2 cellular contexts compared by ENCODE assay signal in the genomic region with DNA sequence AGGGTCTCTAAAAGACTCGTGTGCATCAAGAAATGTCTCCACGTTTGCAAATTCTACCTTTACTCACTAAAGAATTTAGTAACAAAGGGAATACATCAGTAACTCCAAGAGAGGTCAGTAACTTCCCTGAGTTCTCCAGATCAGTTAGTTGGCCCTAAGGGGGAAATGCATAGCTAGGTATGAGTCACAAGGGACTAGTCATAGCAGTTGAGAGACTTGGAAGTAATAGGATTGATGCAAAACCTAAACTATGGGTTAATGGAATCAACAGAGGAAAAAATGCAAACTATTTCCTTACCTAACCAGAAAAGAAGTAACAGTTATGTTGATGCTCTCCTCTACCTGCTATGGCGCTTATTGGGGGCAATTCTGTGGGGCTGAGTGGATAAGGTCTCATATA.
TF ChIP-seq lines count a peak whose summit lies in the region.

No MANE protein-coding gene starts in this region.

TF ChIP-seq in GM23338, 12 proteins besides CTCF, POLR2A, EP300 and RAD21 (continued from another document and continues in another):
- TF ChIP-seq, protein P1, sequence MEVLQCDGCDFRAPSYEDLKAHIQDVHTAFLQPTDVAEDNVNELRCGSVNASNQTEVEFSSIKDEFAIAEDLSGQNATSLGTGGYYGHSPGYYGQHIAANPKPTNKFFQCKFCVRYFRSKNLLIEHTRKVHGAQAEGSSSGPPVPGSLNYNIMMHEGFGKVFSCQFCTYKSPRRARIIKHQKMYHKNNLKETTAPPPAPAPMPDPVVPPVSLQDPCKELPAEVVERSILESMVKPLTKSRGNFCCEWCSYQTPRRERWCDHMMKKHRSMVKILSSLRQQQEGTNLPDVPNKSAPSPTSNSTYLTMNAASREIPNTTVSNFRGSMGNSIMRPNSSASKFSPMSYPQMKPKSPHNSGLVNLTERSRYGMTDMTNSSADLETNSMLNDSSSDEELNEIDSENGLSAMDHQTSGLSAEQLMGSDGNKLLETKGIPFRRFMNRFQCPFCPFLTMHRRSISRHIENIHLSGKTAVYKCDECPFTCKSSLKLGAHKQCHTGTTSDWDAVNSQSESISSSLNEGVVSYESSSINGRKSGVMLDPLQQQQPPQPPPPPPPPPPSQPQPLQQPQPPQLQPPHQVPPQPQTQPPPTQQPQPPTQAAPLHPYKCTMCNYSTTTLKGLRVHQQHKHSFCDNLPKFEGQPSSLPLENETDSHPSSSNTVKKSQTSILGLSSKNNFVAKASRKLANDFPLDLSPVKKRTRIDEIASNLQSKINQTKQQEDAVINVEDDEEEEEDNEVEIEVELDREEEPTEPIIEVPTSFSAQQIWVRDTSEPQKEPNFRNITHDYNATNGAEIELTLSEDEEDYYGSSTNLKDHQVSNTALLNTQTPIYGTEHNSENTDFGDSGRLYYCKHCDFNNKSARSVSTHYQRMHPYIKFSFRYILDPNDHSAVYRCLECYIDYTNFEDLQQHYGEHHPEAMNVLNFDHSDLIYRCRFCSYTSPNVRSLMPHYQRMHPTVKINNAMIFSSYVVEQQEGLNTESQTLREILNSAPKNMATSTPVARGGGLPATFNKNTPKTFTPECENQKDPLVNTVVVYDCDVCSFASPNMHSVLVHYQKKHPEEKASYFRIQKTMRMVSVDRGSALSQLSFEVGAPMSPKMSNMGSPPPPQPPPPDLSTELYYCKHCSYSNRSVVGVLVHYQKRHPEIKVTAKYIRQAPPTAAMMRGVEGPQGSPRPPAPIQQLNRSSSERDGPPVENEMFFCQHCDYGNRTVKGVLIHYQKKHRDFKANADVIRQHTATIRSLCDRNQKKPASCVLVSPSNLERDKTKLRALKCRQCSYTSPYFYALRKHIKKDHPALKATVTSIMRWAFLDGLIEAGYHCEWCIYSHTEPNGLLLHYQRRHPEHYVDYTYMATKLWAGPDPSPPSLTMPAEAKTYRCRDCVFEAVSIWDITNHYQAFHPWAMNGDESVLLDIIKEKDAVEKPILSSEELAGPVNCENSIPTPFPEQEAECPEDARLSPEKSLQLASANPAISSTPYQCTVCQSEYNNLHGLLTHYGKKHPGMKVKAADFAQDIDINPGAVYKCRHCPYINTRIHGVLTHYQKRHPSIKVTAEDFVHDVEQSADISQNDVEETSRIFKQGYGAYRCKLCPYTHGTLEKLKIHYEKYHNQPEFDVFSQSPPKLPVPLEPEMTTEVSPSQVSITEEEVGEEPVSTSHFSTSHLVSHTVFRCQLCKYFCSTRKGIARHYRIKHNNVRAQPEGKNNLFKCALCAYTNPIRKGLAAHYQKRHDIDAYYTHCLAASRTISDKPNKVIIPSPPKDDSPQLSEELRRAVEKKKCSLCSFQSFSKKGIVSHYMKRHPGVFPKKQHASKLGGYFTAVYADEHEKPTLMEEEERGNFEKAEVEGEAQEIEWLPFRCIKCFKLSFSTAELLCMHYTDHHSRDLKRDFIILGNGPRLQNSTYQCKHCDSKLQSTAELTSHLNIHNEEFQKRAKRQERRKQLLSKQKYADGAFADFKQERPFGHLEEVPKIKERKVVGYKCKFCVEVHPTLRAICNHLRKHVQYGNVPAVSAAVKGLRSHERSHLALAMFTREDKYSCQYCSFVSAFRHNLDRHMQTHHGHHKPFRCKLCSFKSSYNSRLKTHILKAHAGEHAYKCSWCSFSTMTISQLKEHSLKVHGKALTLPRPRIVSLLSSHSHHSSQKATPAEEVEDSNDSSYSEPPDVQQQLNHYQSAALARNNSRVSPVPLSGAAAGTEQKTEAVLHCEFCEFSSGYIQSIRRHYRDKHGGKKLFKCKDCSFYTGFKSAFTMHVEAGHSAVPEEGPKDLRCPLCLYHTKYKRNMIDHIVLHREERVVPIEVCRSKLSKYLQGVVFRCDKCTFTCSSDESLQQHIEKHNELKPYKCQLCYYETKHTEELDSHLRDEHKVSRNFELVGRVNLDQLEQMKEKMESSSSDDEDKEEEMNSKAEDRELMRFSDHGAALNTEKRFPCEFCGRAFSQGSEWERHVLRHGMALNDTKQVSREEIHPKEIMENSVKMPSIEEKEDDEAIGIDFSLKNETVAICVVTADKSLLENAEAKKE (CRISPR knock-in tag; IDR thresholded peaks at IDR 0.05), result no peak
- TF ChIP-seq, protein P2, sequence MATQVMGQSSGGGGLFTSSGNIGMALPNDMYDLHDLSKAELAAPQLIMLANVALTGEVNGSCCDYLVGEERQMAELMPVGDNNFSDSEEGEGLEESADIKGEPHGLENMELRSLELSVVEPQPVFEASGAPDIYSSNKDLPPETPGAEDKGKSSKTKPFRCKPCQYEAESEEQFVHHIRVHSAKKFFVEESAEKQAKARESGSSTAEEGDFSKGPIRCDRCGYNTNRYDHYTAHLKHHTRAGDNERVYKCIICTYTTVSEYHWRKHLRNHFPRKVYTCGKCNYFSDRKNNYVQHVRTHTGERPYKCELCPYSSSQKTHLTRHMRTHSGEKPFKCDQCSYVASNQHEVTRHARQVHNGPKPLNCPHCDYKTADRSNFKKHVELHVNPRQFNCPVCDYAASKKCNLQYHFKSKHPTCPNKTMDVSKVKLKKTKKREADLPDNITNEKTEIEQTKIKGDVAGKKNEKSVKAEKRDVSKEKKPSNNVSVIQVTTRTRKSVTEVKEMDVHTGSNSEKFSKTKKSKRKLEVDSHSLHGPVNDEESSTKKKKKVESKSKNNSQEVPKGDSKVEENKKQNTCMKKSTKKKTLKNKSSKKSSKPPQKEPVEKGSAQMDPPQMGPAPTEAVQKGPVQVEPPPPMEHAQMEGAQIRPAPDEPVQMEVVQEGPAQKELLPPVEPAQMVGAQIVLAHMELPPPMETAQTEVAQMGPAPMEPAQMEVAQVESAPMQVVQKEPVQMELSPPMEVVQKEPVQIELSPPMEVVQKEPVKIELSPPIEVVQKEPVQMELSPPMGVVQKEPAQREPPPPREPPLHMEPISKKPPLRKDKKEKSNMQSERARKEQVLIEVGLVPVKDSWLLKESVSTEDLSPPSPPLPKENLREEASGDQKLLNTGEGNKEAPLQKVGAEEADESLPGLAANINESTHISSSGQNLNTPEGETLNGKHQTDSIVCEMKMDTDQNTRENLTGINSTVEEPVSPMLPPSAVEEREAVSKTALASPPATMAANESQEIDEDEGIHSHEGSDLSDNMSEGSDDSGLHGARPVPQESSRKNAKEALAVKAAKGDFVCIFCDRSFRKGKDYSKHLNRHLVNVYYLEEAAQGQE (IDR thresholded peaks at IDR 0.05; ENCODE audit: unreplicated experiment), result no peak
- no peak for TF ChIP-seq EZH2phosphoT487 (IDR thresholded peaks at IDR 0.05; ENCODE audit: unreplicated experiment)
- TF ChIP-seq STAT1 (IDR thresholded peaks at IDR 0.05; ENCODE audit: unreplicated experiment), result no peak
- no peak for TF ChIP-seq NANOG (IDR thresholded peaks at IDR 0.05; ENCODE audit: borderline replicate concordance)
- TF ChIP-seq CREB1 (CRISPR knock-in tag; IDR thresholded peaks at IDR 0.05; ENCODE audit: low read depth), result no peak
- TF ChIP-seq EZH2 (IDR thresholded peaks at IDR 0.05; ENCODE audit: low read depth, unreplicated experiment), result no peak
- TF ChIP-seq, protein P3, sequence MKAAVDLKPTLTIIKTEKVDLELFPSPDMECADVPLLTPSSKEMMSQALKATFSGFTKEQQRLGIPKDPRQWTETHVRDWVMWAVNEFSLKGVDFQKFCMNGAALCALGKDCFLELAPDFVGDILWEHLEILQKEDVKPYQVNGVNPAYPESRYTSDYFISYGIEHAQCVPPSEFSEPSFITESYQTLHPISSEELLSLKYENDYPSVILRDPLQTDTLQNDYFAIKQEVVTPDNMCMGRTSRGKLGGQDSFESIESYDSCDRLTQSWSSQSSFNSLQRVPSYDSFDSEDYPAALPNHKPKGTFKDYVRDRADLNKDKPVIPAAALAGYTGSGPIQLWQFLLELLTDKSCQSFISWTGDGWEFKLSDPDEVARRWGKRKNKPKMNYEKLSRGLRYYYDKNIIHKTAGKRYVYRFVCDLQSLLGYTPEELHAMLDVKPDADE (IDR thresholded peaks at IDR 0.05), result no peak
- no peak for TF ChIP-seq ZNF331 (CRISPR knock-in tag; IDR thresholded peaks at IDR 0.05; ENCODE audit: low read depth)
- no peak for TF ChIP-seq POLR2AphosphoS5 (IDR thresholded peaks at IDR 0.05; ENCODE audit: low read depth)

TF ChIP-seq in SK-N-SH, 30 proteins besides CTCF, POLR2A, EP300 and RAD21 (continued from another document):
- peak; percentile 38; the same call in 1 of the 2 replicates for TF ChIP-seq RXRA (IDR thresholded peaks at IDR 0.05; ENCODE audit: borderline replicate concordance, low read depth)
- TF ChIP-seq, protein P4, sequence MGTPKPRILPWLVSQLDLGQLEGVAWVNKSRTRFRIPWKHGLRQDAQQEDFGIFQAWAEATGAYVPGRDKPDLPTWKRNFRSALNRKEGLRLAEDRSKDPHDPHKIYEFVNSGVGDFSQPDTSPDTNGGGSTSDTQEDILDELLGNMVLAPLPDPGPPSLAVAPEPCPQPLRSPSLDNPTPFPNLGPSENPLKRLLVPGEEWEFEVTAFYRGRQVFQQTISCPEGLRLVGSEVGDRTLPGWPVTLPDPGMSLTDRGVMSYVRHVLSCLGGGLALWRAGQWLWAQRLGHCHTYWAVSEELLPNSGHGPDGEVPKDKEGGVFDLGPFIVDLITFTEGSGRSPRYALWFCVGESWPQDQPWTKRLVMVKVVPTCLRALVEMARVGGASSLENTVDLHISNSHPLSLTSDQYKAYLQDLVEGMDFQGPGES (IDR thresholded peaks at IDR 0.05; ENCODE audit: low read depth, low read length), result no peak
- TF ChIP-seq GABPA (IDR thresholded peaks at IDR 0.05; ENCODE audit: low read depth), result no peak
- TF ChIP-seq RCOR1 (IDR thresholded peaks at IDR 0.05; ENCODE audit: low read length), result no peak
- TF ChIP-seq, protein P2 (IDR thresholded peaks at IDR 0.05; ENCODE audit: low read depth, low read length), result no peak
- peak; percentile 40; the same call in 1 of the 2 replicates for TF ChIP-seq POLR2AphosphoS5 (IDR thresholded peaks at IDR 0.05; ENCODE audit: low read depth, low read length)
- TF ChIP-seq ELF1 (IDR thresholded peaks at IDR 0.05), result no peak
- no peak for TF ChIP-seq EZH2phosphoT487 (IDR thresholded peaks at IDR 0.05; ENCODE audit: borderline replicate concordance, low read depth)
- TF ChIP-seq, protein P5, sequence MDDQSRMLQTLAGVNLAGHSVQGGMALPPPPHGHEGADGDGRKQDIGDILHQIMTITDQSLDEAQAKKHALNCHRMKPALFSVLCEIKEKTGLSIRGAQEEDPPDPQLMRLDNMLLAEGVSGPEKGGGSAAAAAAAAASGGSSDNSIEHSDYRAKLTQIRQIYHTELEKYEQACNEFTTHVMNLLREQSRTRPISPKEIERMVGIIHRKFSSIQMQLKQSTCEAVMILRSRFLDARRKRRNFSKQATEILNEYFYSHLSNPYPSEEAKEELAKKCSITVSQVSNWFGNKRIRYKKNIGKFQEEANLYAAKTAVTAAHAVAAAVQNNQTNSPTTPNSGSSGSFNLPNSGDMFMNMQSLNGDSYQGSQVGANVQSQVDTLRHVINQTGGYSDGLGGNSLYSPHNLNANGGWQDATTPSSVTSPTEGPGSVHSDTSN (IDR thresholded peaks at IDR 0.05), result peak; percentile 59
- TF ChIP-seq MXI1 (IDR thresholded peaks at IDR 0.05; ENCODE audit: low read depth, low read length), result no peak
- peak; percentile 92 for TF ChIP-seq JUND (IDR thresholded peaks at IDR 0.05)
- TF ChIP-seq FOXM1 (IDR thresholded peaks at IDR 0.05; ENCODE audit: low read depth), result no peak
- TF ChIP-seq, protein P6, sequence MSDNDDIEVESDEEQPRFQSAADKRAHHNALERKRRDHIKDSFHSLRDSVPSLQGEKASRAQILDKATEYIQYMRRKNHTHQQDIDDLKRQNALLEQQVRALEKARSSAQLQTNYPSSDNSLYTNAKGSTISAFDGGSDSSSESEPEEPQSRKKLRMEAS (IDR thresholded peaks at IDR 0.05; ENCODE audit: low read depth), result no peak
- TF ChIP-seq, protein P7, sequence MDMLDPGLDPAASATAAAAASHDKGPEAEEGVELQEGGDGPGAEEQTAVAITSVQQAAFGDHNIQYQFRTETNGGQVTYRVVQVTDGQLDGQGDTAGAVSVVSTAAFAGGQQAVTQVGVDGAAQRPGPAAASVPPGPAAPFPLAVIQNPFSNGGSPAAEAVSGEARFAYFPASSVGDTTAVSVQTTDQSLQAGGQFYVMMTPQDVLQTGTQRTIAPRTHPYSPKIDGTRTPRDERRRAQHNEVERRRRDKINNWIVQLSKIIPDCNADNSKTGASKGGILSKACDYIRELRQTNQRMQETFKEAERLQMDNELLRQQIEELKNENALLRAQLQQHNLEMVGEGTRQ (IDR thresholded peaks at IDR 0.05; ENCODE audit: borderline replicate concordance, low read depth, low read length), result no peak
